1 cellular context compared by ENCODE assay signal in the genomic region with DNA sequence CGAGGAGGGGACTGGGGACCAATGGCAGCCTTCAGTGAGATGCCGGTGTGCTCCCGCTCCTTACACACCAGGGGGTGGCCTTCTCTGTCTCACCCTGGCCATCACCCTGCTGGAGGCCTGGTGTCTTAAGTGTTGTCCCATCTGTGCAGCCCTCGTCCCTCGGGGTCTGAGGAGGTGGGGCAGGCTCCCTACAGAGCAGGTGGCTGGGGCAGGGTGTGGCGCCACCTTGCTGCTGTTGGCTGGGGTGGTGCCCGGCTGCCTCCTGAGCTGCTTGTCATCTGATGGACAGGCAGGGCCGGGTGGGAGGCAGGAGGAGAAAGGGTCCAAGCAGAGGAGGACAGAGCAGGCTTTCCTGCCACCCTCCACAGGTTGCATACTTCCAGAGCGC.
TF ChIP-seq lines count a peak whose summit lies in the region.

No MANE protein-coding gene starts in this region.

TF ChIP-seq in A549, 52 proteins besides CTCF, POLR2A, EP300 and RAD21 (continued from another document):
- TF ChIP-seq, protein P1, sequence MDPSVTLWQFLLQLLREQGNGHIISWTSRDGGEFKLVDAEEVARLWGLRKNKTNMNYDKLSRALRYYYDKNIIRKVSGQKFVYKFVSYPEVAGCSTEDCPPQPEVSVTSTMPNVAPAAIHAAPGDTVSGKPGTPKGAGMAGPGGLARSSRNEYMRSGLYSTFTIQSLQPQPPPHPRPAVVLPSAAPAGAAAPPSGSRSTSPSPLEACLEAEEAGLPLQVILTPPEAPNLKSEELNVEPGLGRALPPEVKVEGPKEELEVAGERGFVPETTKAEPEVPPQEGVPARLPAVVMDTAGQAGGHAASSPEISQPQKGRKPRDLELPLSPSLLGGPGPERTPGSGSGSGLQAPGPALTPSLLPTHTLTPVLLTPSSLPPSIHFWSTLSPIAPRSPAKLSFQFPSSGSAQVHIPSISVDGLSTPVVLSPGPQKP (IDR thresholded peaks at IDR 0.05; ENCODE audit: low read depth, low read length): no peak
